ENCODE assay signal across 32 cellular contexts in genomic region chr3:95707268-95707667, GRCh38.
"Had no signal": no experiment of that assay in that cellular context is flagged by ENCODE, and none has a peak within 500 bp of the region (broad histone marks: within the 10 kb centered on the region; RNA-seq: fewer than 3 reads in every experiment).

No MANE protein-coding gene starts in this region.

- H3K4me1 ChIP-seq: ascending aorta, breast epithelium, colonic mucosa had no signal

- H3K4me3 Mint-ChIP-seq: activated B cell treated with CpG ODN at 0.5 μM for 24 hours; activated CD8-positive, alpha-beta T cell treated with anti-CD3 and anti-CD28 coated beads for 36 hours; activated naive CD8-positive, alpha-beta T cell treated with anti-CD3 and anti-CD28 coated beads, Interleukin-2, amount 10 ng/mL, durations not matched to agents 7 days and 5 days; activated T-cell treated with anti-CD3 and anti-CD28 coated beads, Interleukin-2, amount 50 U/mL, for 4 hours; activated T-helper 17 cell treated with anti-CD3 and anti-CD28 coated beads, Interleukin-2, amount 50 U/mL, for 72 hours; brain; T-helper 1 cell treated with Interleukin-12 subunit alpha and Interleukin-12 subunit beta and Interleukin-4 antibody, amounts not matched to agents 30 μg/mL and 1 μg/mL, for 36 hours; T-helper 2 cell treated with Interferon-gamma antibody and Interleukin-4, amounts not matched to agents 5 μg/mL and 100 μg/mL, for 36 hours had no signal

- H3K27ac Mint-ChIP-seq: activated B cell treated with CpG ODN at 0.5 μM for 24 hours; activated CD8-positive, alpha-beta T cell treated with anti-CD3 and anti-CD28 coated beads for 36 hours; activated naive CD4-positive, alpha-beta T cell treated with anti-CD3 and anti-CD28 coated beads, Interleukin-2, amount 50 U/mL, for 72 hours; activated naive CD8-positive, alpha-beta T cell treated with anti-CD3 and anti-CD28 coated beads, Interleukin-2, amount 10 ng/mL, durations not matched to agents 7 days and 5 days; activated T-helper 17 cell treated with anti-CD3 and anti-CD28 coated beads, Interleukin-2, amount 50 U/mL, for 72 hours; brain; T-helper 1 cell treated with Interleukin-12 subunit alpha and Interleukin-12 subunit beta and Interleukin-4 antibody, amounts not matched to agents 30 μg/mL and 1 μg/mL, for 36 hours; T-helper 2 cell treated with Interferon-gamma antibody and Interleukin-4, amounts not matched to agents 5 μg/mL and 100 μg/mL, for 36 hours had no signal

- H3K36me3 ChIP-seq: ascending aorta, breast epithelium, cardiac muscle cell, colonic mucosa, WERI-Rb-1 had no signal

- H3K4me1 Mint-ChIP-seq: activated B cell treated with CpG ODN at 0.5 μM for 24 hours; activated naive CD8-positive, alpha-beta T cell treated with anti-CD3 and anti-CD28 coated beads, Interleukin-2, amount 10 ng/mL, durations not matched to agents 7 days and 5 days; activated T-helper 17 cell treated with anti-CD3 and anti-CD28 coated beads, Interleukin-2, amount 50 U/mL, for 72 hours had no signal

- H3K27me3 ChIP-seq: ascending aorta, breast epithelium, cardiac muscle cell, colonic mucosa had no signal

- H3K27ac ChIP-seq: ascending aorta, breast epithelium, cardiac muscle cell, colonic mucosa, epithelial cell of prostate, WERI-Rb-1 had no signal

- H3K27me3 Mint-ChIP-seq: activated B cell treated with CpG ODN at 0.5 μM for 24 hours; activated CD8-positive, alpha-beta T cell treated with anti-CD3 and anti-CD28 coated beads for 36 hours; activated naive CD8-positive, alpha-beta T cell treated with anti-CD3 and anti-CD28 coated beads, Interleukin-2, amount 10 ng/mL, durations not matched to agents 7 days and 5 days; activated T-helper 17 cell treated with anti-CD3 and anti-CD28 coated beads, Interleukin-2, amount 50 U/mL, for 72 hours; brain had no signal

- FAIRE-seq: endometrium, endothelial cell of umbilical vein, frontal cortex had no signal

- H3K36me3 Mint-ChIP-seq: activated naive CD4-positive, alpha-beta T cell treated with anti-CD3 and anti-CD28 coated beads, Interleukin-2, amount 50 U/mL, for 72 hours; activated naive CD8-positive, alpha-beta T cell treated with anti-CD3 and anti-CD28 coated beads, Interleukin-2, amount 10 ng/mL, durations not matched to agents 7 days and 5 days; brain had no signal

- DNase-seq: activated B cell treated with CpG ODN at 0.5 μM for 24 hours; activated CD4-positive, alpha-beta T cell treated with anti-CD3 and anti-CD28 coated beads for 48 hours; activated CD4-positive, alpha-beta T cell treated with anti-CD3 and anti-CD28 coated beads, Interleukin-2, amount 50 U/mL, for 1 hour; activated CD4-positive, alpha-beta T cell treated with anti-CD3 and anti-CD28 coated beads, Interleukin-2, amount 50 U/mL, for 48 hours; activated CD8-positive, alpha-beta memory T cell treated with anti-CD3 and anti-CD28 coated beads for 24 hours; activated CD8-positive, alpha-beta T cell treated with anti-CD3 and anti-CD28 coated beads for 36 hours; activated effector memory CD4-positive, alpha-beta T cell treated with Interleukin-2 at 50 U/mL for 16 hours; activated gamma-delta T cell treated with Interleukin-2 at 50 U/mL for 16 hours; activated naive CD4-positive, alpha-beta T cell treated with Interleukin-2 at 50 U/mL for 16 hours; activated naive CD8-positive, alpha-beta T cell treated with anti-CD3 and anti-CD28 coated beads, Interleukin-2, amount 10 ng/mL, durations not matched to agents 7 days and 5 days; activated T-cell treated with anti-CD3 and anti-CD28 coated beads, Interleukin-2, amount 50 U/mL, for 4 hours; central memory CD4-positive, alpha-beta T cell; cerebellar nuclear complex; colonic mucosa; effector CD8-positive, alpha-beta T cell; foreskin fibroblast; head of caudate nucleus; T1000; WERI-Rb-1 had no signal

- ATAC-seq: activated CD4-positive, CD25-positive, alpha-beta regulatory T cell treated with anti-CD3 and anti-CD28 coated beads, Interleukin-2, amount 50 U/mL, for 24 hours; activated CD8-positive, alpha-beta T cell treated with anti-CD3 and anti-CD28 coated beads for 36 hours; activated T-cell treated with anti-CD3 and anti-CD28 coated beads, Interleukin-2, amount 50 U/mL, for 4 hours had no signal

- H3K9me3 ChIP-seq: ascending aorta, colonic mucosa had no signal

- H3K4me3 ChIP-seq: ascending aorta, breast epithelium, cardiac muscle cell, colonic mucosa had no signal
